In genomic region chr17:80660527-80661198, GRCh38 we compare ENCODE assay signal across 32 cellular contexts.
DNase-seq lines count a peak whose midpoint lies in the region; ATAC-seq and TF ChIP-seq lines count a peak whose summit lies in the region.
"Had no signal": no experiment of that assay in that cellular context is flagged by ENCODE, and none has a peak within 500 bp of the region (broad histone marks: within the 10 kb centered on the region; RNA-seq: fewer than 3 reads in every experiment).

No MANE protein-coding gene starts in this region.

- H3K4me1 Mint-ChIP-seq in activated CD4-positive, alpha-beta T cell treated with anti-CD3 and anti-CD28 coated beads, Interleukin-2, amount 10 ng/mL, durations not matched to agents 7 days and 5 days = peaks cover 48% of the 10 kb centered on the region
- H3K4me1 Mint-ChIP-seq in WTC11 = peaks cover 56% of the 10 kb centered on the region

- no peak overlapping the region for H2BK5ac ChIP-seq in mesendoderm (ENCODE audit: low read length)

- no peak overlapping the region for H3K4me2 ChIP-seq in DND-41 (ENCODE audit: insufficient read depth, low read length)
- no peak overlapping the region for H3K4me2 ChIP-seq in mesendoderm (ENCODE audit: low read length)
- H3K4me2 ChIP-seq: PC-9, smooth muscle cell had no signal

- H4K20me1 ChIP-seq in DND-41 (ENCODE audit: insufficient read depth, low read length) = no peaks in the 10 kb centered on the region; the same call in 1 of the 2 replicates

- H3K9ac ChIP-seq in DND-41 (ENCODE audit: low read depth, low read length) (no peak overlapping the region), mesendoderm (ENCODE audit: low read length) (no peak overlapping the region)
- H3K9ac ChIP-seq: parathyroid adenoma had no signal

- intact Hi-C loops in tibial artery (cut with DNase I; ENCODE audit: low total_unique reads) = no loop called here

- no peak overlapping the region for H2AK5ac ChIP-seq in mesendoderm (ENCODE audit: low read length)

- no peak overlapping the region for H3K4me3 ChIP-seq in DND-41 (ENCODE audit: low read depth in 1 of 2, low read length in 2 of 2)
- H3K4me3 ChIP-seq in mesendoderm (ENCODE audit: low read length) = no peak overlapping the region
- no peak overlapping the region for H3K4me3 ChIP-seq in tibial artery
- H3K4me3 ChIP-seq: coronary artery, PC-9, SK-N-MC, smooth muscle cell, thoracic aorta, vagina had no signal

- WGBS in mesendoderm (ENCODE audit: extremely low coverage, insufficient coverage, low lambda C conversion rate) = no CpG with 5 or more reads among the region's 13 CpGs

- CTCF ChIA-PET in activated CD4-positive, alpha-beta T cell treated with anti-CD3 and anti-CD28 coated beads, Interleukin-2, amount 10 ng/mL, durations not matched to agents 7 days and 5 days (lab: Charles Lee) = interaction anchor here (0.6 to 1.0 kb wide), 3 partner anchors 11 to 514 kb away, joined by 3 to 10 read pairs (median 5); no protein-coding TSS in a partner anchor
- CTCF ChIA-PET in WTC11 (lab: Charles Lee) = interaction anchor here (0.6 to 1.6 kb wide), 7 partner anchors 11 to 278 kb away, joined by 3 to 7 read pairs (median 4); no protein-coding TSS in a partner anchor

- H2AFZ ChIP-seq in DND-41 (ENCODE audit: low read depth, low read length) = no peak overlapping the region
- H2AFZ ChIP-seq: parathyroid adenoma, PC-9 had no signal

- POLR2A ChIA-PET in activated CD4-positive, alpha-beta T cell treated with anti-CD3 and anti-CD28 coated beads, Interleukin-2, amount 10 ng/mL, durations not matched to agents 7 days and 5 days (lab: Charles Lee) = no interaction called here
- POLR2A ChIA-PET in WTC11 (lab: Charles Lee) = no interaction called here

- no peak overlapping the region for H4K8ac ChIP-seq in mesendoderm (ENCODE audit: low read depth, low read length)

- no peaks in the 10 kb centered on the region for H3K36me3 ChIP-seq in DND-41 (ENCODE audit: insufficient read depth, low read length)
- no peaks in the 10 kb centered on the region for H3K36me3 ChIP-seq in mesendoderm (ENCODE audit: control insufficient read depth, insufficient read depth, low read length)
- H3K36me3 ChIP-seq in tibial artery = no peaks in the 10 kb centered on the region
- H3K36me3 ChIP-seq: thoracic aorta, vagina had no signal

- no peak overlapping the region for H3K4me3 Mint-ChIP-seq in activated CD4-positive, alpha-beta T cell treated with anti-CD3 and anti-CD28 coated beads, Interleukin-2, amount 10 ng/mL, durations not matched to agents 7 days and 5 days
- H3K4me3 Mint-ChIP-seq in WTC11 = no peak overlapping the region
- H3K4me3 Mint-ChIP-seq: activated CD4-positive, alpha-beta T cell treated with anti-CD3 and anti-CD28 coated beads for 36 hours; CD14-positive monocyte; memory B cell; neural crest cell; stimulated activated naive CD8-positive, alpha-beta T cell treated with anti-CD3 and anti-CD28 coated beads, Interleukin-15, amount 100 ng/mL, for 72 hours had no signal

- H3K56ac ChIP-seq in mesendoderm (ENCODE audit: low read length) = no peak overlapping the region

- H3K27me3 ChIP-seq in DND-41 (ENCODE audit: insufficient read depth, low read length, poor library complexity) (no peaks in the 10 kb centered on the region), mesendoderm (ENCODE audit: insufficient read depth, low read length, poor library complexity) (no peaks in the 10 kb centered on the region), tibial artery (no peaks in the 10 kb centered on the region)
- H3K27me3 ChIP-seq: vagina had no signal

- ATAC-seq in DND-41 (ENCODE audit: insufficient read depth, low read depth) (no peak), WTC11 (no peak)
- ATAC-seq: activated CD4-positive, alpha-beta T cell treated with anti-CD3 and anti-CD28 coated beads for 36 hours; left lobe of liver; stimulated activated naive CD8-positive, alpha-beta T cell treated with anti-CD3 and anti-CD28 coated beads, Interleukin-15, amount 100 ng/mL, for 72 hours had no signal

- H3K9me3 Mint-ChIP-seq in activated CD4-positive, alpha-beta T cell treated with anti-CD3 and anti-CD28 coated beads, Interleukin-2, amount 10 ng/mL, durations not matched to agents 7 days and 5 days = peaks cover 24% of the 10 kb centered on the region
- H3K9me3 Mint-ChIP-seq in WTC11 = no peaks in the 10 kb centered on the region

- H4K5ac ChIP-seq in mesendoderm (ENCODE audit: low read length) = no peak overlapping the region

- H3K79me2 ChIP-seq in DND-41 (ENCODE audit: insufficient read depth, low read length) = peaks cover 86% of the 10 kb centered on the region
- H3K79me2 ChIP-seq in mesendoderm (ENCODE audit: control insufficient read depth, insufficient read depth, low read length) = peaks cover 23% of the 10 kb centered on the region

- H2BK15ac ChIP-seq in mesendoderm (replicated peaks; ENCODE audit: low read depth) = no peak overlapping the region

- peaks cover 30% of the 10 kb centered on the region for H3K79me1 ChIP-seq in mesendoderm (ENCODE audit: low read length)

- no peak overlapping the region for H2BK120ac ChIP-seq in mesendoderm (ENCODE audit: low read depth, low read length)

- no peak overlapping the region for H3K4ac ChIP-seq in mesendoderm (ENCODE audit: low read depth, low read length)

- TF ChIP-seq CTCF in DND-41 (IDR thresholded peaks at IDR 0.05; ENCODE audit: borderline replicate concordance, extremely low read depth, low read length, poor library complexity, severe bottlenecking) (peak; percentile 9), WTC11 (IDR thresholded peaks at IDR 0.05) (no peak), tibial artery (IDR thresholded peaks at IDR 0.05) (no peak)

- no peak for DNase-seq in activated CD4-positive, alpha-beta T cell treated with anti-CD3 and anti-CD28 coated beads, Interleukin-2, amount 10 ng/mL, durations not matched to agents 7 days and 5 days
- DNase-seq in activated CD4-positive, alpha-beta T cell treated with anti-CD3 and anti-CD28 coated beads, Interleukin-2, amount 50 U/mL, for 48 hours = no peak
- DNase-seq in DND-41 (no peak), WTC11 (ENCODE audit: low spot score) (no peak), mesendoderm (no peak), tibial artery (no peak), cerebellar cortex (ENCODE audit: low spot score) (no peak), activated gamma-delta T cell treated with Interleukin-2 at 50 U/mL for 16 hours (no peak)
- DNase-seq: activated CD4-positive, alpha-beta T cell treated with anti-CD3 and anti-CD28 coated beads for 36 hours; activated naive CD4-positive, alpha-beta T cell treated with Interleukin-2 at 50 U/mL for 16 hours; activated T-cell treated with anti-CD3 and anti-CD28 coated beads, Interleukin-2, amount 50 U/mL, for 1 hour; aorta; effector CD8-positive, alpha-beta T cell; hypothalamus; Karpas-422; NCI-H1417; NCI-H2029 treated with DMSO at 0.1 percent for 48 hours; NCI-H524 treated with DMSO at 0.1 percent for 48 hours; PC-9; stimulated activated naive CD8-positive, alpha-beta T cell treated with anti-CD3 and anti-CD28 coated beads, Interleukin-15, amount 100 ng/mL, for 72 hours had no signal

- peak overlapping the region; percentile 33 for H3K27ac Mint-ChIP-seq in activated CD4-positive, alpha-beta T cell treated with anti-CD3 and anti-CD28 coated beads, Interleukin-2, amount 10 ng/mL, durations not matched to agents 7 days and 5 days
- H3K27ac Mint-ChIP-seq in WTC11 = peak overlapping the region; percentile 89; the same call in 1 of the 2 replicates
- H3K27ac Mint-ChIP-seq: activated CD4-positive, alpha-beta T cell treated with anti-CD3 and anti-CD28 coated beads for 36 hours; memory B cell; stimulated activated naive CD8-positive, alpha-beta T cell treated with anti-CD3 and anti-CD28 coated beads, Interleukin-15, amount 100 ng/mL, for 72 hours had no signal

- no peaks in the 10 kb centered on the region for H3K27me3 Mint-ChIP-seq in activated CD4-positive, alpha-beta T cell treated with anti-CD3 and anti-CD28 coated beads, Interleukin-2, amount 10 ng/mL, durations not matched to agents 7 days and 5 days
- H3K27me3 Mint-ChIP-seq in WTC11 (ENCODE audit: low read depth) = no peaks in the 10 kb centered on the region
- H3K27me3 Mint-ChIP-seq: activated CD4-positive, alpha-beta T cell treated with anti-CD3 and anti-CD28 coated beads for 36 hours; memory B cell; stimulated activated naive CD8-positive, alpha-beta T cell treated with anti-CD3 and anti-CD28 coated beads, Interleukin-15, amount 100 ng/mL, for 72 hours had no signal

- peak overlapping the region; percentile 74 for H3K23ac ChIP-seq in mesendoderm (ENCODE audit: low read length)

- H3K4me1 ChIP-seq in DND-41 (ENCODE audit: insufficient read depth, low read length) (peaks cover 43% of the 10 kb centered on the region), mesendoderm (ENCODE audit: control insufficient read depth, low read depth, low read length) (peaks cover 3% of the 10 kb centered on the region), tibial artery (peaks cover 0 to 6% (median 0%) of the 10 kb centered on the region in 4 donors)
- H3K4me1 ChIP-seq: parathyroid adenoma had no signal

- H3K9me3 ChIP-seq in DND-41 (ENCODE audit: insufficient read depth, low read length, severe bottlenecking) = peaks cover 5% of the 10 kb centered on the region
- H3K9me3 ChIP-seq in tibial artery = peaks cover 0 to 9% (median 3%) of the 10 kb centered on the region in 3 donors
- H3K9me3 ChIP-seq: vagina had no signal

- H3K18ac ChIP-seq in mesendoderm (ENCODE audit: low read length) = no peak overlapping the region

- peaks cover 48% of the 10 kb centered on the region for H3K36me3 Mint-ChIP-seq in activated CD4-positive, alpha-beta T cell treated with anti-CD3 and anti-CD28 coated beads, Interleukin-2, amount 10 ng/mL, durations not matched to agents 7 days and 5 days (ENCODE audit: low read depth)
- no peaks in the 10 kb centered on the region for H3K36me3 Mint-ChIP-seq in WTC11

- H3K27ac ChIP-seq in DND-41 (ENCODE audit: low read length) (peak overlapping the region; percentile 24), mesendoderm (ENCODE audit: low read depth, low read length) (no peak overlapping the region), tibial artery (no peak overlapping the region)
- H3K27ac ChIP-seq: coronary artery, epithelial cell of prostate, HL-60, parathyroid adenoma, PC-9, SK-N-MC, thoracic aorta, vagina had no signal

TF ChIP-seq in WTC11, 78 proteins besides CTCF, POLR2A, EP300 and RAD21 (continues in another document):
- TF ChIP-seq EMX1 (CRISPR knock-in tag; IDR thresholded peaks at IDR 0.05) = no peak
- no peak for TF ChIP-seq SP1 (CRISPR knock-in tag; conservative IDR thresholded peaks at IDR 0.05)
